ENCODE assay signal across 18 cellular contexts in genomic region chr14:74555476-74556050, GRCh38.
"Had no signal": no experiment of that assay in that cellular context is flagged by ENCODE, and none has a peak within 500 bp of the region (broad histone marks: within the 10 kb centered on the region; RNA-seq: fewer than 3 reads in every experiment).

No MANE protein-coding gene starts in this region.

- DNase-seq: cortex of kidney; hypothalamus; immature natural killer cell; islet precursor cell; left ventricle myocardium superior; lower lobe of right lung; natural killer cell; occipital lobe; sigmoid colon; stimulated activated CD4-positive, alpha-beta T cell treated with anti-CD3 and anti-CD28 coated beads, Interleukin-4, amount 100 ng/mL, for 4 hours; stimulated activated naive CD4-positive, alpha-beta T cell; stimulated activated naive CD8-positive, alpha-beta T cell treated with anti-CD3 and anti-CD28 coated beads, Interleukin-15, amount 100 ng/mL, for 72 hours; thyroid gland had no signal

- H3K27me3 Mint-ChIP-seq: stimulated activated naive CD8-positive, alpha-beta T cell treated with anti-CD3 and anti-CD28 coated beads, Interleukin-15, amount 100 ng/mL, for 72 hours; type B pancreatic cell had no signal

- H3K9me3 ChIP-seq: lower lobe of right lung, psoas muscle, sigmoid colon, suprapubic skin, thyroid gland had no signal

- H3K4me1 ChIP-seq: sigmoid colon had no signal

- H3K27me3 ChIP-seq: sigmoid colon, suprapubic skin, thyroid gland had no signal

- ATAC-seq: left ventricle myocardium superior; lower lobe of right lung; natural killer cell; psoas muscle; right cardiac atrium; stimulated activated naive CD8-positive, alpha-beta T cell treated with anti-CD3 and anti-CD28 coated beads, Interleukin-15, amount 100 ng/mL, for 72 hours had no signal

- H3K27ac Mint-ChIP-seq: immature natural killer cell, memory B cell, natural killer cell, type B pancreatic cell had no signal

- H3K36me3 Mint-ChIP-seq: memory B cell, natural killer cell, type B pancreatic cell had no signal

- H3K4me1 Mint-ChIP-seq: immature natural killer cell, natural killer cell had no signal

- H3K36me3 ChIP-seq: lower lobe of right lung, sigmoid colon, suprapubic skin, thyroid gland had no signal

- H3K27ac ChIP-seq: lower lobe of right lung, psoas muscle, sigmoid colon, suprapubic skin had no signal

- H3K4me3 Mint-ChIP-seq: immature natural killer cell; memory B cell; natural killer cell; stimulated activated naive CD8-positive, alpha-beta T cell treated with anti-CD3 and anti-CD28 coated beads, Interleukin-15, amount 100 ng/mL, for 72 hours; type B pancreatic cell had no signal

- H3K9me3 Mint-ChIP-seq: immature natural killer cell; memory B cell; natural killer cell; stimulated activated naive CD8-positive, alpha-beta T cell treated with anti-CD3 and anti-CD28 coated beads, Interleukin-15, amount 100 ng/mL, for 72 hours; type B pancreatic cell had no signal

- H3K4me3 ChIP-seq: lower lobe of right lung, psoas muscle, sigmoid colon, suprapubic skin, thyroid gland had no signal
